1 cellular context compared by ENCODE assay signal in the genomic region with DNA sequence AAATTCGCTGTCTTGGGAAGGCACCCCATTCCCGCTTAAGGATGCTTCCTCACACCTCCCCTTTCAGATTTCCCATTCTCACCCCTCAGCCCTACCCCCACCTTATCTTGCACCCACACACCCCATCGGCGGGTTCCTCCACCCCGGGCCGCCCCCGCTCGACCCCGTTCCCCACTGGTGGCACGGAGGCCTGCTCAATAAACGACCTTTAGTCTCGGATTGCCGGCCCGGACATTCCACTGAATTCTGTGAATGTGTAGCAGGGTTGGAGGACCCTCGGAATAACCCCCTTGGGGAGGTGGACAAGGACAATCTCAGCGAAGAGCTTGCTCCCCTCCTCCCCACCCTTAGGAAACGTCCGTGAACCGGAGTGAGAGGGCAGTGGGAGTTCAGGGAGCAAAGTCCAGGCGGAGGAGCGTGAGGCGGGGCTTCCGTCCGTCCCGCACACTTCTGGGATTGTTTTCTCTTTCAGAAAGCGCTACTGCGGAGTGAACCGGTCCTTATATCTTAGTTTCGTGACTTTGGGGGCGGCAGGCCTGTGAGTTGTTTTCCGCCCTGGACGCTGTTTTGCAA.
TF ChIP-seq lines count a peak whose summit lies in the region.

No MANE protein-coding gene starts in this region.

TF ChIP-seq in HEK293, 187 proteins besides CTCF, POLR2A, EP300 and RAD21 (continued from another document):
- TF ChIP-seq REST (tag by site-specific recombination; IDR thresholded peaks at IDR 0.05), result no peak
- TF ChIP-seq ZFP37 (tag by site-specific recombination; IDR thresholded peaks at IDR 0.05), result no peak
- TF ChIP-seq ZNF560 (tag by site-specific recombination; IDR thresholded peaks at IDR 0.05; ENCODE audit: borderline replicate concordance), result no peak
- no peak for TF ChIP-seq ZNF175 (tag by site-specific recombination; IDR thresholded peaks at IDR 0.05)
- no peak for TF ChIP-seq ZNF777 (tag by site-specific recombination; IDR thresholded peaks at IDR 0.05; ENCODE audit: borderline replicate concordance)
- no peak for TF ChIP-seq ZNF585B (tag by site-specific recombination; IDR thresholded peaks at IDR 0.05)
- peak; percentile 30; the same call in 1 of the 2 replicates for TF ChIP-seq EGR2 (tag by site-specific recombination; IDR thresholded peaks at IDR 0.05; ENCODE audit: low read depth)
- no peak for TF ChIP-seq ZXDB (tag by site-specific recombination; IDR thresholded peaks at IDR 0.05)
- TF ChIP-seq ZFHX2 (tag by site-specific recombination; conservative IDR thresholded peaks at IDR 0.05), result peak; percentile 55
- no peak for TF ChIP-seq ZNF280C (tag by site-specific recombination; IDR thresholded peaks at IDR 0.05)
- no peak for TF ChIP-seq ZBTB10 (tag by site-specific recombination; IDR thresholded peaks at IDR 0.05)
- no peak for TF ChIP-seq ZNF639 (tag by site-specific recombination; IDR thresholded peaks at IDR 0.05)
- TF ChIP-seq, protein P1, sequence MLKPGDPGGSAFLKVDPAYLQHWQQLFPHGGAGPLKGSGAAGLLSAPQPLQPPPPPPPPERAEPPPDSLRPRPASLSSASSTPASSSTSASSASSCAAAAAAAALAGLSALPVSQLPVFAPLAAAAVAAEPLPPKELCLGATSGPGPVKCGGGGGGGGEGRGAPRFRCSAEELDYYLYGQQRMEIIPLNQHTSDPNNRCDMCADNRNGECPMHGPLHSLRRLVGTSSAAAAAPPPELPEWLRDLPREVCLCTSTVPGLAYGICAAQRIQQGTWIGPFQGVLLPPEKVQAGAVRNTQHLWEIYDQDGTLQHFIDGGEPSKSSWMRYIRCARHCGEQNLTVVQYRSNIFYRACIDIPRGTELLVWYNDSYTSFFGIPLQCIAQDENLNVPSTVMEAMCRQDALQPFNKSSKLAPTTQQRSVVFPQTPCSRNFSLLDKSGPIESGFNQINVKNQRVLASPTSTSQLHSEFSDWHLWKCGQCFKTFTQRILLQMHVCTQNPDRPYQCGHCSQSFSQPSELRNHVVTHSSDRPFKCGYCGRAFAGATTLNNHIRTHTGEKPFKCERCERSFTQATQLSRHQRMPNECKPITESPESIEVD (tag by site-specific recombination; IDR thresholded peaks at IDR 0.05), result no peak
TF ChIP-seq in HEK293: peak in this region for 2.
